In genomic region chr14:100737526-100737925, GRCh38 we compare ENCODE assay signal across 1 cellular context.
TF ChIP-seq lines count a peak whose summit lies in the region.

No MANE protein-coding gene starts in this region.

TF ChIP-seq in HepG2, 621 proteins besides CTCF, POLR2A, EP300 and RAD21 (continued from another document):
- TF ChIP-seq ZNF407 (CRISPR knock-in tag; IDR thresholded peaks at IDR 0.05; ENCODE audit: not compliant biosample characterization): no peak
